In the genomic region with DNA sequence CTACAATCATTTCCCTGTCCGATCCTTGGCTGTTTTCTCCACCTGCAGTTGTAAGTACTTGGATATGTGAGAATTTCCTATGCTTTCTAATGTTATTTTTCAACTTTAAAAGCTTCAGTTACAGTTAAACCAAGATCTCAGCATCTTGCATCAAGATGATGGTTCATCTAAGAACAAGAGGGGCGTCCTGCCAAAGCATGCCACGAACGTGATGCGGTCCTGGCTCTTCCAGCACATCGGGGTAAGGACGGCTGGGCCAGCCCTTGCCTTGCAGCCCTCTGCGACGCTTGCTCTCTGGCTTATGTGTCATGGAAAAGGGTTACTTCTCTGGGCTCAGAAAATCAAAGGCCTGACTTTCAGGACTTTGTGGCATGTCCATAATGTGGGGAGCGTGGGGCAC, we compare ENCODE assay signal across 20 cellular contexts.
"Had no signal": no experiment of that assay in that cellular context is flagged by ENCODE, and none has a peak within 500 bp of the region (broad histone marks: within the 10 kb centered on the region; RNA-seq: fewer than 3 reads in every experiment).

No MANE protein-coding gene starts in this region.

- FAIRE-seq: bronchial epithelial cell, kidney had no signal

- H3K27ac Mint-ChIP-seq: activated naive CD4-positive, alpha-beta T cell treated with anti-CD3 and anti-CD28 coated beads, Interleukin-2, amount 10 ng/mL, durations not matched to agents 7 days and 5 days; neural progenitor cell; T-helper 1 cell treated with Interleukin-12 subunit alpha and Interleukin-12 subunit beta and Interleukin-4 antibody, amounts not matched to agents 30 μg/mL and 1 μg/mL, for 36 hours had no signal

- H3K4me2 ChIP-seq: neural progenitor cell had no signal

- H3K4me3 ChIP-seq: coronary artery, lower lobe of right lung, neural progenitor cell, prostate gland, thoracic aorta had no signal

- H3K4me3 Mint-ChIP-seq: activated naive CD4-positive, alpha-beta T cell treated with anti-CD3 and anti-CD28 coated beads, Interleukin-2, amount 10 ng/mL, durations not matched to agents 7 days and 5 days; neural progenitor cell; T-helper 1 cell treated with Interleukin-12 subunit alpha and Interleukin-12 subunit beta and Interleukin-4 antibody, amounts not matched to agents 30 μg/mL and 1 μg/mL, for 36 hours had no signal

- H3K9me3 Mint-ChIP-seq: activated naive CD4-positive, alpha-beta T cell treated with anti-CD3 and anti-CD28 coated beads, Interleukin-2, amount 10 ng/mL, durations not matched to agents 7 days and 5 days; naive B cell; neural progenitor cell; T-helper 1 cell treated with Interleukin-12 subunit alpha and Interleukin-12 subunit beta and Interleukin-4 antibody, amounts not matched to agents 30 μg/mL and 1 μg/mL, for 36 hours had no signal

- H3K4me1 ChIP-seq: foreskin keratinocyte, lower lobe of right lung, neural progenitor cell, prostate gland had no signal

- ATAC-seq: foreskin keratinocyte had no signal

- H3K27me3 Mint-ChIP-seq: activated naive CD4-positive, alpha-beta T cell treated with anti-CD3 and anti-CD28 coated beads, Interleukin-2, amount 10 ng/mL, durations not matched to agents 7 days and 5 days; naive B cell had no signal

- H3K27me3 ChIP-seq: foreskin keratinocyte, neural progenitor cell had no signal

- H3K4me1 Mint-ChIP-seq: activated naive CD4-positive, alpha-beta T cell treated with anti-CD3 and anti-CD28 coated beads, Interleukin-2, amount 10 ng/mL, durations not matched to agents 7 days and 5 days had no signal

- H3K9me3 ChIP-seq: lower lobe of right lung, prostate gland, thoracic aorta had no signal

- H3K36me3 ChIP-seq: neural progenitor cell, prostate gland had no signal

- DNase-seq: activated CD4-positive, alpha-beta T cell treated with anti-CD3 and anti-CD28 coated beads for 4 hours; activated CD4-positive, alpha-beta T cell treated with anti-CD3 and anti-CD28 coated beads, Interleukin-2, amount 50 U/mL, for 48 hours; activated CD4-positive, CD25-positive, alpha-beta regulatory T cell; activated effector memory CD4-positive, alpha-beta T cell treated with anti-CD3 and anti-CD28 coated beads, Interleukin-2, amount 50 U/mL, for 16 hours; activated naive CD4-positive, alpha-beta T cell treated with anti-CD3 and anti-CD28 coated beads, Interleukin-2, amount 10 ng/mL, durations not matched to agents 7 days and 5 days; activated T-cell treated with anti-CD3 and anti-CD28 coated beads for 4 hours; amygdala; foreskin keratinocyte; kidney; lower lobe of right lung; naive B cell; stimulated activated CD4-positive, alpha-beta T cell treated with anti-CD3 and anti-CD28 coated beads, Interleukin-4, amount 100 ng/mL, for 1 hour; stimulated activated naive CD4-positive, alpha-beta T cell treated with Interleukin-2 at 50 U/mL for 16 hours had no signal

- H2AFZ ChIP-seq: neural progenitor cell had no signal

- H3K27ac ChIP-seq: coronary artery, epithelial cell of prostate, foreskin keratinocyte, lower lobe of right lung, neural progenitor cell, prostate gland, thoracic aorta had no signal
